26 cellular contexts compared by ENCODE assay signal in genomic region chr11:72578991-72579815, GRCh38.
DNase-seq lines count a peak whose midpoint lies in the region; ATAC-seq and TF ChIP-seq lines count a peak whose summit lies in the region.
"Had no signal": no experiment of that assay in that cellular context is flagged by ENCODE, and none has a peak within 500 bp of the region (broad histone marks: within the 10 kb centered on the region; RNA-seq: fewer than 3 reads in every experiment).

No MANE protein-coding gene starts in this region.

- TF ChIP-seq CTCF in transverse colon (IDR thresholded peaks at IDR 0.05) (no peak), brain microvascular endothelial cell (IDR thresholded peaks at IDR 0.05; ENCODE audit: low read depth, low read length, missing control alignments) (no peak), body of pancreas (IDR thresholded peaks at IDR 0.05) (no peak)

- TF ChIP-seq POLR2A in transverse colon (IDR thresholded peaks at IDR 0.05) (no peak), body of pancreas (IDR thresholded peaks at IDR 0.05) (no peak)

- DNase-seq in Right ventricle myocardium inferior (ENCODE audit: missing footprints), result peak; percentile 49
- no peak for DNase-seq in right cardiac atrium
- DNase-seq in islet precursor cell, result peak; percentile 38
- peak; percentile 5 for DNase-seq in transverse colon
- DNase-seq in HT-29 (ENCODE audit: low spot score), result no peak
- no peak for DNase-seq in brain microvascular endothelial cell
- no peak for DNase-seq in body of pancreas
- DNase-seq: activated CD4-positive, alpha-beta T cell treated with anti-CD3 and anti-CD28 coated beads, Interleukin-2, amount 10 ng/mL, durations not matched to agents 24 days and 14 days; activated CD8-positive, alpha-beta memory T cell treated with anti-CD3 and anti-CD28 coated beads for 24 hours; activated T-cell treated with anti-CD3 and anti-CD28 coated beads, Interleukin-2, amount 50 U/mL, for 24 hours; cerebellar nuclear complex; DMS153; HCEC 1CT; kidney glomerular epithelial cell; NCI-H1436 treated with DMSO at 0.1 percent for 48 hours; NCI-H226; NCI-H69; stimulated activated naive CD4-positive, alpha-beta T cell; T1000 had no signal

- ATAC-seq in Right ventricle myocardium inferior (no peak), right cardiac atrium (no peak), body of pancreas (no peak)
- ATAC-seq: naive thymus-derived CD8-positive, alpha-beta T cell had no signal

- H3K36me3 Mint-ChIP-seq in IgD-negative memory B cell, result peaks cover 2% of the 10 kb centered on the region
- H3K36me3 Mint-ChIP-seq: naive thymus-derived CD8-positive, alpha-beta T cell had no signal

- TF ChIP-seq EP300 in transverse colon (IDR thresholded peaks at IDR 0.05; ENCODE audit: low read depth), result no peak

- H3K4me1 ChIP-seq in right cardiac atrium (ENCODE audit: control insufficient read depth, insufficient read depth, low read length) (no peaks in the 10 kb centered on the region), transverse colon (peaks cover 0 to 1% (median 0%) of the 10 kb centered on the region in 4 donors), body of pancreas (peaks cover under 1% of the 10 kb centered on the region)
- H3K4me1 ChIP-seq: SJSA1, uterus had no signal

- intact Hi-C loops in Right ventricle myocardium inferior (cut with DNase I), result no loop called here
- intact Hi-C loops in right cardiac atrium (cut with DNase I), result loop anchor here in 2 of 4 donors (5.0 to 10.0 kb wide), 2 partner anchors 94 to 102 kb away; no protein-coding TSS in a partner anchor
- intact Hi-C loops in transverse colon (cut with DNase I; ENCODE audit: low total_unique reads), result no loop called here
- intact Hi-C loops in body of pancreas (cut with DNase I), result loop anchor here (10.0 kb wide), 1 partner anchor 104 kb away; no protein-coding TSS in a partner anchor

- peak overlapping the region in 2 of 3 donors; percentile 80 to 87 for H3K27ac Mint-ChIP-seq in IgD-negative memory B cell
- H3K27ac Mint-ChIP-seq: activated CD4-positive, alpha-beta T cell treated with anti-CD3 and anti-CD28 coated beads, Interleukin-2, amount 10 ng/mL, durations not matched to agents 24 days and 14 days; activated T-cell treated with anti-CD3 and anti-CD28 coated beads, Interleukin-2, amount 50 U/mL, for 24 hours; naive thymus-derived CD8-positive, alpha-beta T cell had no signal

- H3K4me3 ChIP-seq in right cardiac atrium (ENCODE audit: low read length), result no peak overlapping the region
- H3K4me3 ChIP-seq in transverse colon, result no peak overlapping the region
- H3K4me3 ChIP-seq in brain microvascular endothelial cell (ENCODE audit: low read depth, low read length), result no peak overlapping the region
- H3K4me3 ChIP-seq in body of pancreas, result no peak overlapping the region
- H3K4me3 ChIP-seq: lung, SJSA1, skin epidermis, uterus had no signal

- 82% methylated on average over 13 of the region's 13 CpGs for WGBS in right cardiac atrium
- WGBS in transverse colon (ENCODE audit: low coverage in 1 of 2), 2 donors, result 83% methylated on average over 12 of the region's 13 CpGs; no CpG with 5 or more reads in 1 of the 2 donors
- WGBS in body of pancreas, 2 donors, result 82 to 89% methylated on average over 6 to 13 of the region's 13 CpGs

- in situ Hi-C loops in transverse colon (cut with MboI; ENCODE audit: low pct_ligation_motif_present in 1 of 4, low pct_unique_long_range_greater_than_20kb in 1 of 4, low sequenced_read_pairs in 3 of 4) (loop anchor here in 3 of 4 donors (10.0 kb wide), 1 partner anchor 104 kb away; no protein-coding TSS in a partner anchor), brain microvascular endothelial cell (cut with HindIII; ENCODE audit: low pct_ligation_motif_present, low sequenced_read_pairs) (no loop called here)

- H3K9me3 ChIP-seq in right cardiac atrium (ENCODE audit: control insufficient read depth, low read length) (no peaks in the 10 kb centered on the region), transverse colon (no peaks in the 10 kb centered on the region), body of pancreas (no peaks in the 10 kb centered on the region)
- H3K9me3 ChIP-seq: SJSA1, uterus had no signal

- H3K27ac ChIP-seq in right cardiac atrium (ENCODE audit: low read length) (no peak overlapping the region), transverse colon (no peak overlapping the region), brain microvascular endothelial cell (no peak overlapping the region), body of pancreas (no peak overlapping the region)
- H3K27ac ChIP-seq: SJSA1, skin epidermis, uterus, VCaP had no signal

- H3K36me3 ChIP-seq in transverse colon (no peaks in the 10 kb centered on the region), brain microvascular endothelial cell (replicated peaks) (no peaks in the 10 kb centered on the region), body of pancreas (replicated peaks in 1 of 2; ENCODE audit: insufficient read depth in 1 of 2, low read depth in 2 of 2) (no peaks in the 10 kb centered on the region)
- H3K36me3 ChIP-seq: SJSA1, uterus had no signal

- peaks cover 6% of the 10 kb centered on the region for H3K27me3 Mint-ChIP-seq in IgD-negative memory B cell

- H3K27me3 ChIP-seq in right cardiac atrium (ENCODE audit: control insufficient read depth, insufficient read depth) (no peaks in the 10 kb centered on the region), transverse colon (peaks cover 9% of the 10 kb centered on the region), brain microvascular endothelial cell (replicated peaks) (no peaks in the 10 kb centered on the region), body of pancreas (peaks cover 0 to 5% of the 10 kb centered on the region in 2 donors)
- H3K27me3 ChIP-seq: SJSA1, uterus had no signal

- H3K4me1 Mint-ChIP-seq in IgD-negative memory B cell, result peaks cover 0 to 11% (median 9%) of the 10 kb centered on the region in 3 donors

- no peaks in the 10 kb centered on the region for H3K9me3 Mint-ChIP-seq in IgD-negative memory B cell
- H3K9me3 Mint-ChIP-seq: activated CD4-positive, alpha-beta T cell treated with anti-CD3 and anti-CD28 coated beads, Interleukin-2, amount 10 ng/mL, durations not matched to agents 24 days and 14 days; activated T-cell treated with anti-CD3 and anti-CD28 coated beads, Interleukin-2, amount 50 U/mL, for 24 hours; naive thymus-derived CD8-positive, alpha-beta T cell had no signal

- H3K4me3 Mint-ChIP-seq in IgD-negative memory B cell, result no peak overlapping the region
- H3K4me3 Mint-ChIP-seq: activated CD4-positive, alpha-beta T cell treated with anti-CD3 and anti-CD28 coated beads, Interleukin-2, amount 10 ng/mL, durations not matched to agents 24 days and 14 days; activated T-cell treated with anti-CD3 and anti-CD28 coated beads, Interleukin-2, amount 50 U/mL, for 24 hours; naive thymus-derived CD8-positive, alpha-beta T cell had no signal

Comparison
In these comparisons a context has a peak if more than half of its experiments do, and no peak if none do; other contexts are left out.
1. DNase-seq: peak in Right ventricle myocardium inferior (single experiment), islet precursor cell (single experiment) and transverse colon (single experiment); none in right cardiac atrium (0 of 3), HT-29 (single experiment), brain microvascular endothelial cell (single experiment) and body of pancreas (0 of 4).